ENCODE assay signal across 26 cellular contexts in genomic region chr4:145486603-145487002, GRCh38. TPM values are rescaled to one million over a fixed set of nuclear protein-coding genes. Genes with fewer than 3 reads are reported as not detected.
DNase-seq lines count a peak whose midpoint lies in the region; ATAC-seq and TF ChIP-seq lines count a peak whose summit lies in the region.
"Had no signal": no experiment of that assay in that cellular context is flagged by ENCODE, and none has a peak within 500 bp of the region (broad histone marks: within the 10 kb centered on the region; RNA-seq: fewer than 3 reads in every experiment).

No MANE protein-coding gene starts in this region.

- H3K27me3 ChIP-seq in foreskin keratinocyte: no peaks in the 10 kb centered on the region
- H3K27me3 ChIP-seq in upper lobe of right lung: no peaks in the 10 kb centered on the region
- H3K27me3 ChIP-seq: Peyer's patch, SJSA1 had no signal

- H3K27me3 Mint-ChIP-seq in activated CD4-positive, alpha-beta T cell treated with anti-CD3 and anti-CD28 coated beads for 36 hours: peaks cover 5% of the 10 kb centered on the region

- H3K4me1 ChIP-seq in foreskin keratinocyte (peaks cover 42% of the 10 kb centered on the region), upper lobe of right lung (peaks cover 21% of the 10 kb centered on the region)

- peak overlapping the region; percentile 6 for H3K4me3 ChIP-seq in upper lobe of right lung
- H3K4me3 ChIP-seq: Peyer's patch, SJSA1 had no signal

- no peaks in the 10 kb centered on the region for H3K9me3 ChIP-seq in upper lobe of right lung
- H3K9me3 ChIP-seq: Peyer's patch, SJSA1 had no signal

- TF ChIP-seq CTCF in foreskin keratinocyte (conservative IDR thresholded peaks at IDR 0.05) (no peak), upper lobe of right lung (IDR thresholded peaks at IDR 0.05) (no peak)

- no peaks in the 10 kb centered on the region for H3K36me3 Mint-ChIP-seq in activated CD4-positive, alpha-beta T cell treated with anti-CD3 and anti-CD28 coated beads for 36 hours (ENCODE audit: low read depth)
- H3K36me3 Mint-ChIP-seq: CD8-positive, alpha-beta memory T cell had no signal

- no peaks in the 10 kb centered on the region for H3K36me3 ChIP-seq in upper lobe of right lung
- H3K36me3 ChIP-seq: Peyer's patch had no signal

- DNase-seq in activated CD4-positive, alpha-beta T cell treated with anti-CD3 and anti-CD28 coated beads for 36 hours: no peak
- no peak for DNase-seq in activated CD4-positive, alpha-beta T cell treated with anti-CD3 and anti-CD28 coated beads, Interleukin-2, amount 50 U/mL, for 48 hours
- peak; percentile 20 for DNase-seq in NAMALWA (ENCODE audit: low spot score)
- DNase-seq in foreskin keratinocyte: no peak
- no peak for DNase-seq in upper lobe of right lung
- no peak for DNase-seq in NCI-H2081 treated with DMSO at 0.1 percent for 48 hours (lab: John Stamatoyannopoulos, UW)
- DNase-seq in NCI-H2107 (lab: John Stamatoyannopoulos, UW): no peak
- DNase-seq: ACHN; Calu3; CD8-positive, alpha-beta memory T cell; GDM1; H7; IMR-90; NCI-H1092; NCI-H1436; NCI-H187 treated with DMSO at 0.1 percent for 48 hours; NCI-H226; NCI-H510A treated with DMSO at 0.1 percent for 48 hours; NCI-H748 treated with DMSO at 0.1 percent for 48 hours; NK-92 treated with Interleukin-12 subunit alpha and Interleukin-12 subunit beta, amount 100 ng/mL, for 24 hours; Peyer's patch had no signal

- CTCF ChIA-PET in activated CD4-positive, alpha-beta T cell treated with anti-CD3 and anti-CD28 coated beads for 36 hours (lab: Charles Lee): no interaction called here

- H3K9me3 Mint-ChIP-seq in activated CD4-positive, alpha-beta T cell treated with anti-CD3 and anti-CD28 coated beads for 36 hours (ENCODE audit: low read depth): no peaks in the 10 kb centered on the region
- H3K9me3 Mint-ChIP-seq: CD8-positive, alpha-beta memory T cell had no signal

- intact Hi-C loops in activated CD4-positive, alpha-beta T cell treated with anti-CD3 and anti-CD28 coated beads for 36 hours (cut with DNase I, micrococcal nuclease): loop anchor here (1.0 to 10.0 kb wide), 6 partner anchors 187 to 1972 kb away; partner anchors contain the start of genes ABCE1 (in 1 of the 2), ANAPC10 (in 1 of the 2), OTUD4 (in 1 of the 2) and SMARCA5 (in 1 of the 2)
- intact Hi-C loops in upper lobe of right lung (cut with DNase I): no loop called here

- peak overlapping the region; percentile 35 for H3K27ac Mint-ChIP-seq in activated CD4-positive, alpha-beta T cell treated with anti-CD3 and anti-CD28 coated beads for 36 hours
- H3K27ac Mint-ChIP-seq: CD8-positive, alpha-beta memory T cell had no signal

- H3K4me1 Mint-ChIP-seq in activated CD4-positive, alpha-beta T cell treated with anti-CD3 and anti-CD28 coated beads for 36 hours: peaks cover 20% of the 10 kb centered on the region
- H3K4me1 Mint-ChIP-seq: CD8-positive, alpha-beta memory T cell had no signal

- ATAC-seq in activated CD4-positive, alpha-beta T cell treated with anti-CD3 and anti-CD28 coated beads for 36 hours: no peak
- ATAC-seq in foreskin keratinocyte: no peak
- no peak for ATAC-seq in upper lobe of right lung
- no peak for ATAC-seq in HG03439 (IDR thresholded peaks at IDR 0.05; ENCODE audit: unreplicated experiment)

- H3K27ac ChIP-seq in foreskin keratinocyte (peak overlapping the region; percentile 34), upper lobe of right lung (no peak overlapping the region)
- H3K27ac ChIP-seq: 22Rv1, C4-2B, HL-60, SJSA1 had no signal

- no peak overlapping the region for H3K4me3 Mint-ChIP-seq in activated CD4-positive, alpha-beta T cell treated with anti-CD3 and anti-CD28 coated beads for 36 hours
- H3K4me3 Mint-ChIP-seq: CD8-positive, alpha-beta memory T cell had no signal

- POLR2A ChIA-PET in activated CD4-positive, alpha-beta T cell treated with anti-CD3 and anti-CD28 coated beads for 36 hours (lab: Charles Lee): no interaction called here

RNA-seq across cellular contexts. Expression of gene SMAD1, which starts 5.0 kb away (rescaled TPM):
- total RNA-seq in activated CD4-positive, alpha-beta T cell treated with anti-CD3 and anti-CD28 coated beads for 36 hours: 10 to 100 TPM in 1 of 2 experiments, 1 to 10 TPM in 1; 5.3 to 10.7 TPM
- total RNA-seq in foreskin keratinocyte (27.4 and 27.6 TPM in 2 replicates), upper lobe of right lung (23.9 TPM)
- 4.4 and 5.3 TPM in 2 replicates for polyA plus RNA-seq in foreskin keratinocyte
